ENCODE assay signal across 16 cellular contexts in the genomic region with DNA sequence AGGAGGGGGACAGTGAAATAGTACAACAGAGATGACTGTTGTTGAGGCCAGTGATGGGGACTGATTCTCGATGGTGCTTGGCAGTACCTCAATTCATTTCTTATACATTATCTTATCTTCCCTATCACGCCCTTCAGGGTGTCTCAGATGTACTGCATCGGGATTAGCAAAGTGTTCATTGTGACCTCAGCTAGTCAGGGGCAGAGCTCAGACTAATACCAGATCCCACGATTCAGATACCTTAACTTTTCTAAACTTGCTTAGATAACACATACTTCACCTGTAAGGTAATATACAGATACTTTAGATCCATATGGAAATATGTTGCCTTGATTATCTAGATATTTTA.
"Had no signal": no experiment of that assay in that cellular context is flagged by ENCODE, and none has a peak within 500 bp of the region (broad histone marks: within the 10 kb centered on the region; RNA-seq: fewer than 3 reads in every experiment).

No MANE protein-coding gene starts in this region.

- H3K27ac Mint-ChIP-seq: naive thymus-derived CD8-positive, alpha-beta T cell; type B pancreatic cell had no signal

- H3K4me2 ChIP-seq: hepatocyte had no signal

- H3K4me1 Mint-ChIP-seq: naive thymus-derived CD8-positive, alpha-beta T cell; neural crest cell had no signal

- H3K27me3 ChIP-seq: hepatocyte, sigmoid colon had no signal

- H2AFZ ChIP-seq: hepatocyte had no signal

- DNase-seq: effector memory CD4-positive, alpha-beta T cell; foreskin melanocyte; head of caudate nucleus; left colon; left ventricle myocardium superior; mucosa of descending colon; naive thymus-derived CD8-positive, alpha-beta T cell; posterior cingulate gyrus; sigmoid colon; stimulated activated CD4-positive, alpha-beta T cell treated with anti-CD3 and anti-CD28 coated beads, Interleukin-12 subunit alpha, Interleukin-12 subunit beta, amount 100 ng/mL, for 4 hours; stimulated activated naive CD4-positive, alpha-beta T cell had no signal

- H3K4me3 ChIP-seq: hepatocyte, lung, mucosa of descending colon, sigmoid colon, skin epidermis had no signal

- ATAC-seq: left colon; left ventricle myocardium superior; mucosa of descending colon; naive thymus-derived CD8-positive, alpha-beta T cell had no signal

- H3K36me3 ChIP-seq: sigmoid colon had no signal

- H3K9me3 ChIP-seq: mucosa of descending colon, sigmoid colon had no signal

- H3K4me1 ChIP-seq: sigmoid colon had no signal

- H3K4me3 Mint-ChIP-seq: naive thymus-derived CD8-positive, alpha-beta T cell; neural crest cell; type B pancreatic cell had no signal

- H3K27me3 Mint-ChIP-seq: type B pancreatic cell had no signal

- H3K79me2 ChIP-seq: hepatocyte had no signal

- H3K9me3 Mint-ChIP-seq: neural crest cell had no signal

- H3K36me3 Mint-ChIP-seq: naive thymus-derived CD8-positive, alpha-beta T cell; type B pancreatic cell had no signal

- H3K27ac ChIP-seq: hepatocyte, sigmoid colon, skin epidermis had no signal
